Comparison of ENCODE assay signal across 9 cellular contexts in genomic region chr7:130734525-130735272, GRCh38. TPM values are rescaled to one million over a fixed set of nuclear protein-coding genes. Genes with fewer than 3 reads are reported as not detected.
DNase-seq lines count a peak whose midpoint lies in the region; TF ChIP-seq lines count a peak whose summit lies in the region.
"Had no signal": no experiment of that assay in that cellular context is flagged by ENCODE, and none has a peak within 500 bp of the region (broad histone marks: within the 10 kb centered on the region; RNA-seq: fewer than 3 reads in every experiment).

No MANE protein-coding gene starts in this region.

- peak overlapping the region; percentile 59 for H3K4me3 ChIP-seq in GM06990 (replicated peaks; ENCODE audit: low read depth, low read length)

- peaks cover 21% of the 10 kb centered on the region for H3K36me3 Mint-ChIP-seq in nephron progenitor cell (ENCODE audit: low read depth)

- peak overlapping the region; percentile 87 for H3K4me3 Mint-ChIP-seq in nephron progenitor cell

- peaks cover 6% of the 10 kb centered on the region for H3K4me1 Mint-ChIP-seq in nephron progenitor cell

- peaks cover 40% of the 10 kb centered on the region for H3K9me3 Mint-ChIP-seq in nephron progenitor cell

- peaks cover 82% of the 10 kb centered on the region for H3K27me3 Mint-ChIP-seq in nephron progenitor cell (ENCODE audit: low read depth, poor library complexity)

- H3K36me3 ChIP-seq in GM06990 (ENCODE audit: control insufficient read depth, insufficient read depth, low read length), result no peaks in the 10 kb centered on the region

- no peaks in the 10 kb centered on the region; the same call in 1 of the 2 replicates for H3K27me3 ChIP-seq in GM06990 (replicated peaks; ENCODE audit: control insufficient read depth, insufficient read depth, low read length)

- TF ChIP-seq CTCF in GM06990 (IDR thresholded peaks at IDR 0.05; ENCODE audit: insufficient read depth, low read length, poor library complexity, severe bottlenecking) (no peak), nephron progenitor cell (IDR thresholded peaks at IDR 0.05) (no peak)

- DNase-seq in GM06990 (ENCODE audit: extremely low read depth, insufficient read length), result no peak
- DNase-seq in Kasumi-1 (lab: John Stamatoyannopoulos, UW), result peak; percentile 21 to 39
- peak; percentile 15 for DNase-seq in dermis blood vessel endothelial cell
- no peak for DNase-seq in nephron progenitor cell
- no peak for DNase-seq in RPMI8226
- no peak for DNase-seq in stimulated activated naive CD4-positive, alpha-beta T cell (lab: John Stamatoyannopoulos, UW)
- DNase-seq in GM19240 (ENCODE audit: insufficient read length, low spot score), result no peak
- DNase-seq in hepatic stellate cell (ENCODE audit: low spot score), result no peak

- H3K27ac Mint-ChIP-seq in nephron progenitor cell, result no peak overlapping the region

RNA-seq across cellular contexts. Expression of gene KLF14, which starts 0.7 kb away (rescaled TPM):
- total RNA-seq in dermis blood vessel endothelial cell, result under 0.01 TPM in 1 of 2 replicates, not detected in the other

RNA-seq across cellular contexts. Expression of gene TSGA13, which starts 48.4 kb away (rescaled TPM):
- not detected in 2 replicates for total RNA-seq in dermis blood vessel endothelial cell
- total RNA-seq: subcutaneous adipose tissue had no signal

Comparison
In these comparisons a context has a peak if more than half of its experiments do, and no peak if none do; other contexts are left out.
1. DNase-seq: peak in Kasumi-1 (2 of 2) and dermis blood vessel endothelial cell (single experiment); none in GM06990 (single experiment), nephron progenitor cell (single experiment), RPMI8226 (single experiment), stimulated activated naive CD4-positive, alpha-beta T cell (0 of 6), GM19240 (single experiment) and hepatic stellate cell (single experiment).